In the genomic region with DNA sequence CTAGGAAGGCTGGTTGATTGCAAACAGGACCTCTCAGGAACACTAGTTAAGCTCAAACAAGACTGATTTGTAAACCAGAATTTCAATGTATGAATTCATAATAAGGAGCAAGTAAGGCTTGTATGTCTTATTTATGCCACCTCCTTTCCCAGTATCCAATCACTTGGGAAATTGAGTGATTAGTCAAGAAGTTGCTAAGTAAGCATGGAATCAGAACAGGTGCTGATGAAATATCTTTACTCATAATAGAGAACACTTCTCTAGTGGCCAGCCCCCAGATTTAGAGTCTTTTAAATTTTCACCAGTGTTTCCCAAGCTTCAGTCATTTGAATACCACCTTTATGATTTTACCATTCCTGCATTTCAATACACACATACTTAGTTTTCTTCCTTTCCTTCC, we compare ENCODE assay signal across 37 cellular contexts. TPM values are rescaled to one million over a fixed set of nuclear protein-coding genes. Genes with fewer than 3 reads are reported as not detected.
"Had no signal": no experiment of that assay in that cellular context is flagged by ENCODE, and none has a peak within 500 bp of the region (broad histone marks: within the 10 kb centered on the region; RNA-seq: fewer than 3 reads in every experiment).

No MANE protein-coding gene starts in this region.

- H3K27me3 ChIP-seq: ascending aorta, breast epithelium, Peyer's patch had no signal

- H3K9me3 ChIP-seq: ascending aorta, breast epithelium, Peyer's patch had no signal

- H3K4me3 ChIP-seq: ascending aorta, breast epithelium, Peyer's patch had no signal

- H3K4me1 ChIP-seq: ascending aorta, breast epithelium, Peyer's patch had no signal

- DNase-seq: activated CD4-positive, alpha-beta memory T cell treated with anti-CD3 and anti-CD28 coated beads, Interleukin-2, amount 10 ng/mL, durations not matched to agents 7 days and 5 days; activated CD4-positive, alpha-beta T cell treated with anti-CD3 and anti-CD28 coated beads for 1 hour; activated CD4-positive, alpha-beta T cell treated with anti-CD3 and anti-CD28 coated beads for 48 hours; activated CD4-positive, CD25-positive, alpha-beta regulatory T cell; activated CD8-positive, alpha-beta memory T cell treated with anti-CD3 and anti-CD28 coated beads for 24 hours; activated CD8-positive, alpha-beta memory T cell treated with anti-CD3 and anti-CD28 coated beads, Interleukin-2, amount 10 ng/mL, durations not matched to agents 7 days and 5 days; activated CD8-positive, alpha-beta memory T cell treated with anti-CD3 and anti-CD28 coated beads, Interleukin-2, amount 50 U/mL, for 48 hours; activated effector memory CD4-positive, alpha-beta T cell treated with Interleukin-2 at 50 U/mL for 16 hours; activated naive CD4-positive, alpha-beta T cell treated with anti-CD3 and anti-CD28 coated beads, Interleukin-2, amount 10 ng/mL, durations not matched to agents 7 days and 5 days; activated naive CD8-positive, alpha-beta T cell treated with anti-CD3 and anti-CD28 coated beads, Interleukin-2, amount 50 U/mL, for 24 hours; activated T-cell treated with anti-CD3 and anti-CD28 coated beads, Interleukin-2, amount 50 U/mL, for 48 hours; amygdala; caudate nucleus; cerebellar nuclear complex; MM.1S; MV-4-11; NCI-H1092; NCI-H1436 treated with DMSO at 0.1 percent for 48 hours; NCI-H1694 treated with DMSO at 0.1 percent for 48 hours; NCI-H2029; NCI-H345; NCI-H510A; NCI-H526; NCI-H748 treated with DMSO at 0.1 percent for 48 hours; NK-92 treated with Interleukin-12 subunit alpha and Interleukin-12 subunit beta, amount 100 ng/mL, for 24 hours; PC-3; Peyer's patch; Right ventricle myocardium superior; RPMI8226; SW 1271; T1000; WERI-Rb-1 had no signal

- H3K27ac Mint-ChIP-seq: activated CD4-positive, alpha-beta memory T cell treated with anti-CD3 and anti-CD28 coated beads, Interleukin-2, amount 10 ng/mL, durations not matched to agents 7 days and 5 days; activated CD8-positive, alpha-beta memory T cell treated with anti-CD3 and anti-CD28 coated beads, Interleukin-2, amount 10 ng/mL, durations not matched to agents 7 days and 5 days; activated naive CD4-positive, alpha-beta T cell treated with anti-CD3 and anti-CD28 coated beads, Interleukin-2, amount 10 ng/mL, durations not matched to agents 7 days and 5 days; activated naive CD8-positive, alpha-beta T cell; activated naive CD8-positive, alpha-beta T cell treated with anti-CD3 and anti-CD28 coated beads, Interleukin-2, amount 50 U/mL, for 24 hours had no signal

- H3K27me3 Mint-ChIP-seq: activated CD4-positive, alpha-beta memory T cell treated with anti-CD3 and anti-CD28 coated beads, Interleukin-2, amount 10 ng/mL, durations not matched to agents 7 days and 5 days; activated naive CD8-positive, alpha-beta T cell had no signal

- H3K36me3 ChIP-seq: ascending aorta, breast epithelium, Peyer's patch, WERI-Rb-1 had no signal

- H3K9ac ChIP-seq: KMS-11 had no signal

- H3K4me3 Mint-ChIP-seq: activated CD4-positive, alpha-beta memory T cell treated with anti-CD3 and anti-CD28 coated beads, Interleukin-2, amount 10 ng/mL, durations not matched to agents 7 days and 5 days; activated CD8-positive, alpha-beta memory T cell treated with anti-CD3 and anti-CD28 coated beads, Interleukin-2, amount 10 ng/mL, durations not matched to agents 7 days and 5 days; activated naive CD4-positive, alpha-beta T cell treated with anti-CD3 and anti-CD28 coated beads, Interleukin-2, amount 10 ng/mL, durations not matched to agents 7 days and 5 days; activated naive CD8-positive, alpha-beta T cell; activated naive CD8-positive, alpha-beta T cell treated with anti-CD3 and anti-CD28 coated beads, Interleukin-2, amount 50 U/mL, for 24 hours had no signal

- H3K9me3 Mint-ChIP-seq: activated CD4-positive, alpha-beta memory T cell treated with anti-CD3 and anti-CD28 coated beads, Interleukin-2, amount 10 ng/mL, durations not matched to agents 7 days and 5 days; activated naive CD4-positive, alpha-beta T cell treated with anti-CD3 and anti-CD28 coated beads, Interleukin-2, amount 10 ng/mL, durations not matched to agents 7 days and 5 days; activated naive CD8-positive, alpha-beta T cell treated with anti-CD3 and anti-CD28 coated beads, Interleukin-2, amount 50 U/mL, for 24 hours had no signal

- H3K4me2 ChIP-seq: KMS-11 had no signal

- H3K4me1 Mint-ChIP-seq: activated CD4-positive, alpha-beta memory T cell treated with anti-CD3 and anti-CD28 coated beads, Interleukin-2, amount 10 ng/mL, durations not matched to agents 7 days and 5 days; activated CD8-positive, alpha-beta memory T cell treated with anti-CD3 and anti-CD28 coated beads, Interleukin-2, amount 10 ng/mL, durations not matched to agents 7 days and 5 days; activated naive CD4-positive, alpha-beta T cell treated with anti-CD3 and anti-CD28 coated beads, Interleukin-2, amount 10 ng/mL, durations not matched to agents 7 days and 5 days; activated naive CD8-positive, alpha-beta T cell treated with anti-CD3 and anti-CD28 coated beads, Interleukin-2, amount 50 U/mL, for 24 hours had no signal

- ATAC-seq: activated CD8-positive, alpha-beta memory T cell treated with anti-CD3 and anti-CD28 coated beads, Interleukin-2, amount 10 ng/mL, durations not matched to agents 7 days and 5 days; activated naive CD8-positive, alpha-beta T cell treated with anti-CD3 and anti-CD28 coated beads, Interleukin-2, amount 50 U/mL, for 24 hours; PC-3 had no signal

- H3K36me3 Mint-ChIP-seq: activated naive CD4-positive, alpha-beta T cell treated with anti-CD3 and anti-CD28 coated beads, Interleukin-2, amount 10 ng/mL, durations not matched to agents 7 days and 5 days; activated naive CD8-positive, alpha-beta T cell had no signal

- H3K27ac ChIP-seq: ascending aorta, breast epithelium, KMS-11, Peyer's patch, WERI-Rb-1 had no signal

RNA-seq across cellular contexts. Expression of gene DDX4, which starts 5.3 kb away (rescaled TPM):
- total RNA-seq: ascending aorta, breast epithelium, LHCN-M2, PC-3, Peyer's patch, Right ventricle myocardium superior had no signal
